ENCODE assay signal across 1 cellular context in genomic region chr16:74813109-74813641, GRCh38.
TF ChIP-seq lines count a peak whose summit lies in the region.

No MANE protein-coding gene starts in this region.

TF ChIP-seq in H1, 55 proteins besides CTCF, POLR2A, EP300 and RAD21:
- TF ChIP-seq CBX8 (IDR thresholded peaks at IDR 0.05; ENCODE audit: borderline replicate concordance, low read depth, low read length) (no peak), TEAD4 (IDR thresholded peaks at IDR 0.05; ENCODE audit: low read depth, low read length) (peak; percentile 43; the same call in 1 of the 2 replicates), SIN3A (conservative IDR thresholded peaks at IDR 0.05 in 1 of 2, IDR thresholded peaks at IDR 0.05 in 1 of 2; ENCODE audit: low read depth in 1 of 2, low read length in 2 of 2) (peak in 1 of 2 experiments; percentile 81; a peak in 2 of 4 replicates), SIX5 (IDR thresholded peaks at IDR 0.05; ENCODE audit: low read depth, low read length) (no peak), RBBP5 (IDR thresholded peaks at IDR 0.05; ENCODE audit: borderline replicate concordance, low read depth, low read length) (no peak), PHF8 (conservative IDR thresholded peaks at IDR 0.05; ENCODE audit: low read depth, low read length) (no peak), RNF2 (IDR thresholded peaks at IDR 0.05; ENCODE audit: borderline replicate concordance, low read depth, low read length, missing control alignments, poor library complexity, severe bottlenecking) (no peak), KDM5A (IDR thresholded peaks at IDR 0.05; ENCODE audit: low read length) (no peak), MAFK (IDR thresholded peaks at IDR 0.05; ENCODE audit: low read depth, low read length) (no peak), RFX5 (IDR thresholded peaks at IDR 0.05; ENCODE audit: borderline replicate concordance, low read depth, low read length) (no peak), POU5F1 (IDR thresholded peaks at IDR 0.05; ENCODE audit: low read depth, low read length) (no peak), JUND (IDR thresholded peaks at IDR 0.05; ENCODE audit: low read length) (peak; percentile 62; the same call in 1 of the 2 replicates), NANOG (IDR thresholded peaks at IDR 0.05; ENCODE audit: insufficient read depth, low read depth, low read length, poor library complexity, severe bottlenecking) (no peak), TCF12 (IDR thresholded peaks at IDR 0.05; ENCODE audit: low read depth, low read length) (peak; percentile 77; the same call in 1 of the 2 replicates), CREB1 (IDR thresholded peaks at IDR 0.05) (peak; percentile 71), EZH2 (IDR thresholded peaks at IDR 0.05; ENCODE audit: low read depth, low read length, severe bottlenecking) (no peak), ATF2 (IDR thresholded peaks at IDR 0.05; ENCODE audit: low read length) (no peak), SRF (IDR thresholded peaks at IDR 0.05; ENCODE audit: low read depth, low read length) (no peak), TBP (IDR thresholded peaks at IDR 0.05; ENCODE audit: low read depth, low read length) (peak; percentile 24; the same call in 1 of the 2 replicates), TAF7 (optimal IDR thresholded peaks at IDR 0.05; ENCODE audit: borderline replicate concordance, low read depth, low read length) (peak; percentile 53), NRF1 (IDR thresholded peaks at IDR 0.05; ENCODE audit: low read depth, low read length) (no peak), SAP30 (IDR thresholded peaks at IDR 0.05; ENCODE audit: insufficient read depth, insufficient replicate concordance, low read length) (no peak), ATF3 (IDR thresholded peaks at IDR 0.05; ENCODE audit: insufficient read depth, low read depth, low read length) (no peak), E2F6 (IDR thresholded peaks at IDR 0.05) (peak; percentile 76), CBX5 (IDR thresholded peaks at IDR 0.05; ENCODE audit: low read depth, low read length) (no peak), RXRA (IDR thresholded peaks at IDR 0.05; ENCODE audit: insufficient read depth, low read depth, low read length) (peak; percentile 76; the same call in 1 of the 2 replicates), SP1 (IDR thresholded peaks at IDR 0.05; ENCODE audit: low read depth, low read length) (no peak), MAX (IDR thresholded peaks at IDR 0.05) (peak; percentile 94), JUN (IDR thresholded peaks at IDR 0.05; ENCODE audit: low read depth, low read length) (no peak), SIRT6 (IDR thresholded peaks at IDR 0.05; ENCODE audit: low read length) (no peak), POLR2AphosphoS5 (IDR thresholded peaks at IDR 0.05; ENCODE audit: low read depth, low read length) (no peak), GABPA (IDR thresholded peaks at IDR 0.05; ENCODE audit: borderline replicate concordance, insufficient read depth, low read length) (no peak), EGR1 (IDR thresholded peaks at IDR 0.05; ENCODE audit: borderline replicate concordance, low read depth, low read length) (no peak), BACH1 (IDR thresholded peaks at IDR 0.05; ENCODE audit: low read length) (no peak), CHD7 (IDR thresholded peaks at IDR 0.05; ENCODE audit: insufficient replicate concordance, low read length) (no peak), GTF2F1 (IDR thresholded peaks at IDR 0.05; ENCODE audit: borderline replicate concordance, low read depth, low read length) (no peak), FOSL1 (IDR thresholded peaks at IDR 0.05; ENCODE audit: insufficient read depth, low read depth, low read length) (no peak), CHD1 (IDR thresholded peaks at IDR 0.05; ENCODE audit: low read depth, low read length) (no peak), TAF1 (IDR thresholded peaks at IDR 0.05; ENCODE audit: low read depth, low read length) (no peak), SUZ12 (IDR thresholded peaks at IDR 0.05; ENCODE audit: low read length) (no peak), USF2 (IDR thresholded peaks at IDR 0.05; ENCODE audit: low read length) (no peak), CHD2 (IDR thresholded peaks at IDR 0.05; ENCODE audit: low read length) (peak; percentile 37; the same call in 1 of the 2 replicates), ASH2L (IDR thresholded peaks at IDR 0.05; ENCODE audit: low read length) (no peak), CEBPB (IDR thresholded peaks at IDR 0.05; ENCODE audit: low read depth, low read length) (peak; percentile 7; the same call in 1 of the 2 replicates), SP2 (IDR thresholded peaks at IDR 0.05; ENCODE audit: low read length) (no peak), HDAC2 (IDR thresholded peaks at IDR 0.05; ENCODE audit: borderline replicate concordance in 1 of 2, low read depth in 2 of 2, low read length in 2 of 2) (no peak), BRCA1 (IDR thresholded peaks at IDR 0.05; ENCODE audit: low read depth, low read length) (no peak), CTBP2 (IDR thresholded peaks at IDR 0.05; ENCODE audit: borderline replicate concordance, insufficient read depth, insufficient read length, low read length) (no peak), SP4 (IDR thresholded peaks at IDR 0.05; ENCODE audit: low read length) (no peak; the same call in 1 of the 2 replicates), KDM4A (IDR thresholded peaks at IDR 0.05; ENCODE audit: low read depth, low read length, severe bottlenecking) (no peak), BCL11A (IDR thresholded peaks at IDR 0.05; ENCODE audit: low read depth in 2 of 2, low read length in 2 of 2) (no peak), KDM1A (IDR thresholded peaks at IDR 0.05; ENCODE audit: borderline replicate concordance, low read length) (no peak), HDAC6 (IDR thresholded peaks at IDR 0.05; ENCODE audit: low read depth, low read length) (no peak), ZNF274 (IDR thresholded peaks at IDR 0.05; ENCODE audit: borderline replicate concordance, extremely low read depth, low read length) (no peak), YY1 (IDR thresholded peaks at IDR 0.05; ENCODE audit: low read depth, low read length) (peak; percentile 67; the same call in 1 of the 2 replicates)
